Comparison of ENCODE assay signal across 29 cellular contexts in genomic region chr22:28102413-28102812, GRCh38.
"Had no signal": no experiment of that assay in that cellular context is flagged by ENCODE, and none has a peak within 500 bp of the region (broad histone marks: within the 10 kb centered on the region; RNA-seq: fewer than 3 reads in every experiment).

No MANE protein-coding gene starts in this region.

- H3K36me3 Mint-ChIP-seq: naive B cell; natural killer cell treated with Interleukin-12 subunit alpha and Interleukin-12 subunit beta and Interleukin-15 and Interleukin-18, amount 100 ng/mL, for 72 hours; stimulated activated effector memory CD8-positive, alpha-beta T cell treated with anti-CD3 and anti-CD28 coated beads, Interleukin-12 subunit alpha, Interleukin-12 subunit beta, amount 100 ng/mL, for 72 hours had no signal

- H3K27ac ChIP-seq: ovary, prostate gland, testis, tibial artery had no signal

- H3K9me3 Mint-ChIP-seq: mesothelial cell of epicardium; naive B cell; natural killer cell treated with Interleukin-12 subunit alpha and Interleukin-12 subunit beta and Interleukin-15 and Interleukin-18, amount 100 ng/mL, for 72 hours; stimulated activated effector memory CD8-positive, alpha-beta T cell treated with anti-CD3 and anti-CD28 coated beads, Interleukin-12 subunit alpha, Interleukin-12 subunit beta, amount 100 ng/mL, for 72 hours; type B pancreatic cell had no signal

- H3K4me3 ChIP-seq: coronary artery, esophagus squamous epithelium, heart right ventricle, left ventricle myocardium inferior, lung, mucosa of descending colon, ovary, prostate gland, right atrium auricular region, sigmoid colon, testis, tibial artery had no signal

- DNase-seq: dermis blood vessel endothelial cell; effector memory CD4-positive, alpha-beta T cell; esophagus squamous epithelium; foreskin melanocyte; glutamatergic neuron; heart right ventricle; hippocampal formation; left cardiac atrium; left ventricle myocardium inferior; mesenchymal stem cell; mucosa of descending colon; naive B cell; nucleus accumbens; ovary; sigmoid colon; stimulated activated CD4-positive, alpha-beta T cell treated with anti-CD3 and anti-CD28 coated beads, Interleukin-2, amount 100 ng/mL, for 24 hours; stimulated activated CD4-positive, alpha-beta T cell treated with anti-CD3 and anti-CD28 coated beads, Interleukin-4, amount 100 ng/mL, for 24 hours; stimulated activated naive CD8-positive, alpha-beta T cell treated with anti-CD3 and anti-CD28 coated beads, Interleukin-15, Interleukin-2, amounts not matched to agents 100 U/mL and 50 U/mL, for 24 hours; substantia nigra; testis; tibial artery had no signal

- H3K4me1 Mint-ChIP-seq: naive B cell; stimulated activated effector memory CD8-positive, alpha-beta T cell treated with anti-CD3 and anti-CD28 coated beads, Interleukin-12 subunit alpha, Interleukin-12 subunit beta, amount 100 ng/mL, for 72 hours had no signal

- H3K4me3 Mint-ChIP-seq: mesothelial cell of epicardium; naive B cell; natural killer cell treated with Interleukin-12 subunit alpha and Interleukin-12 subunit beta and Interleukin-15 and Interleukin-18, amount 100 ng/mL, for 72 hours; stimulated activated effector memory CD8-positive, alpha-beta T cell treated with anti-CD3 and anti-CD28 coated beads, Interleukin-12 subunit alpha, Interleukin-12 subunit beta, amount 100 ng/mL, for 72 hours; type B pancreatic cell had no signal

- H3K27ac Mint-ChIP-seq: mesothelial cell of epicardium; naive B cell; natural killer cell treated with Interleukin-12 subunit alpha and Interleukin-12 subunit beta and Interleukin-15 and Interleukin-18, amount 100 ng/mL, for 72 hours; stimulated activated effector memory CD8-positive, alpha-beta T cell treated with anti-CD3 and anti-CD28 coated beads, Interleukin-12 subunit alpha, Interleukin-12 subunit beta, amount 100 ng/mL, for 72 hours; type B pancreatic cell had no signal

- H3K27me3 ChIP-seq: esophagus squamous epithelium, heart right ventricle, ovary, right atrium auricular region, sigmoid colon, testis, tibial artery had no signal

- H3K36me3 ChIP-seq: ovary, prostate gland had no signal

- H3K4me1 ChIP-seq: prostate gland, testis had no signal

- H3K9me3 ChIP-seq: esophagus squamous epithelium, heart right ventricle, left ventricle myocardium inferior, mucosa of descending colon, ovary, prostate gland, right atrium auricular region, sigmoid colon, testis, tibial artery had no signal

- H3K27me3 Mint-ChIP-seq: naive B cell; natural killer cell treated with Interleukin-12 subunit alpha and Interleukin-12 subunit beta and Interleukin-15 and Interleukin-18, amount 100 ng/mL, for 72 hours; type B pancreatic cell had no signal

- ATAC-seq: heart right ventricle; left cardiac atrium; mucosa of descending colon; natural killer cell treated with Interleukin-12 subunit alpha and Interleukin-12 subunit beta and Interleukin-15 and Interleukin-18, amount 100 ng/mL, for 72 hours; stimulated activated effector memory CD8-positive, alpha-beta T cell treated with anti-CD3 and anti-CD28 coated beads, Interleukin-12 subunit alpha, Interleukin-12 subunit beta, amount 100 ng/mL, for 72 hours; stimulated activated naive CD8-positive, alpha-beta T cell treated with anti-CD3 and anti-CD28 coated beads, Interleukin-15, Interleukin-2, amounts not matched to agents 100 U/mL and 50 U/mL, for 24 hours had no signal
